In the genomic region with DNA sequence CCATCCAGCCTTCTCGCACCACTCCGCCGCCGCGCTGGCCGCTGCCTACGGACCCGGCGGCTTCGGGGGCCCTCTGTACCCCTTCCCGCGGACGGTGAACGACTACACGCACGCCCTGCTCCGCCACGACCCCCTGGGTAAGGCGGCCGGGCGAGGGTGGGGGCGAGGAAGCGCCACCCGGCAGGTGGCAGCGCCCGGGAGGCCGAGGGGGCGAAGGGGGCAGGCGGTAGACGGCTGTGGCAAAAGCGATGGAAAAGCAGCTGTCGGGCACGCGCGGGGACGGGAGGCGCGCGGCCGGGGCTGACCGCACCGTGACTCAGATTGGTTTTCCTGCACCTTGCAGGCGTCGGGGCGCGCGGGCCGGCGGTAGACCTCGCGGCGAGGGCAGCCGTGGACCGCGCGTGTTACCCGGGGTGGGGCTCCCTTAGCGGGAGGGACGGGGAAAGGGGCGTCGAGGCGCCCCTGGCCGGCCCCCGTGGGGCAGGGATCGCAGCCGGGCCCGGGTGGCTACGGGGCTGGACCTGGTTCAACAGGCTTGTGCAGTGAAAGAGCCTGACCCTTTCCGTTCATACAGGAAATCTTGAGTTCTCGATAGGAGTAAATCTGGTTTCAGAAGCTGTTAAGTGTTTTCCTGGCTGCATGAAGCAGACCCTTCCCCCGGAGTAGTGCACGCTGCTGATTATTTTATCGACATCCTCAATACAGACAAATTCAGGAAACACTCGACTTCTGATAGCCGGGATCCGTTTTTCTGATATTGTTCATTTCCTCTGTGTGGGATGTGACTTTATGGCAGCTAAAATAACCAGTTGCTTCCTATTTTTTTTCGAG, we compare ENCODE assay signal across 8 cellular contexts. TPM values are rescaled to one million over a fixed set of nuclear protein-coding genes. Genes with fewer than 3 reads are reported as not detected.
DNase-seq lines count a peak whose midpoint lies in the region; ATAC-seq and TF ChIP-seq lines count a peak whose summit lies in the region.

No MANE protein-coding gene starts in this region.

- CTCF ChIA-PET in RWPE1 (lab: Yijun Ruan, JAX): interaction anchor here (0.6 kb wide), 1 partner anchor 40 kb away, joined by 3 read pairs; no protein-coding TSS in a partner anchor

- no peaks in the 10 kb centered on the region for H3K79me2 ChIP-seq in parathyroid adenoma

- DNase-seq in HFF-Myc (ENCODE audit: extremely low read depth, low read depth): no peak
- DNase-seq in RWPE1 (ENCODE audit: low spot score): peak; percentile 52
- DNase-seq in activated gamma-delta T cell treated with anti-CD3 and anti-CD28 coated beads, Interleukin-2, amount 50 U/mL, for 16 hours (ENCODE audit: low read depth): peak; percentile 41
- DNase-seq in Right ventricle myocardium inferior (ENCODE audit: missing footprints): peak; percentile 88
- DNase-seq in RKO (ENCODE audit: low spot score): no peak
- DNase-seq in effector CD8-positive, alpha-beta T cell (lab: John Stamatoyannopoulos, UW): no peak

- H3K27me3 ChIP-seq in BLaER1 (peaks cover 50% of the 10 kb centered on the region), parathyroid adenoma (ENCODE audit: control insufficient read depth, insufficient read depth, low read length) (peaks cover 10% of the 10 kb centered on the region)

- peak overlapping the region; percentile 94 for H3K27ac ChIP-seq in BLaER1
- H3K27ac ChIP-seq in RWPE1: 0 out of 2 replicates have a peak overlapping the region, but pooled peaks have one; percentile 20
- H3K27ac ChIP-seq in parathyroid adenoma: peak overlapping the region; percentile 39

- H3K9ac ChIP-seq in BLaER1 (peak overlapping the region; percentile 87), parathyroid adenoma (no peak overlapping the region)

- peaks cover 13% of the 10 kb centered on the region for H3K9me3 ChIP-seq in BLaER1
- no peaks in the 10 kb centered on the region for H3K9me3 ChIP-seq in parathyroid adenoma (ENCODE audit: control insufficient read depth, low read length)

- H3K4me2 ChIP-seq in BLaER1 (peak overlapping the region; percentile 91), parathyroid adenoma (ENCODE audit: low read length) (peak overlapping the region; percentile 45)

- H3K4me3 ChIP-seq in BLaER1 (peak overlapping the region; percentile 84), HFF-Myc (replicated peaks; ENCODE audit: low read depth, low read length) (peak overlapping the region; percentile 80), parathyroid adenoma (ENCODE audit: low read depth, low read length) (peak overlapping the region; percentile 50)

- ATAC-seq in Right ventricle myocardium inferior: peak; percentile 14

- intact Hi-C loops in Right ventricle myocardium inferior (cut with DNase I): loop anchor here (1.0 to 5.0 kb wide), 3 partner anchors 66 to 127 kb away; a partner anchor contains a TSS

- H3K36me3 ChIP-seq in BLaER1: peaks cover 17% of the 10 kb centered on the region
- H3K36me3 ChIP-seq in parathyroid adenoma (ENCODE audit: control insufficient read depth, insufficient read depth, low read length): no peaks in the 10 kb centered on the region

- TF ChIP-seq CTCF in HFF-Myc (IDR thresholded peaks at IDR 0.05; ENCODE audit: low read depth, low read length, missing control alignments): no peak
- no peak for TF ChIP-seq CTCF in RWPE1 (conservative IDR thresholded peaks at IDR 0.05; ENCODE audit: low read depth)
- TF ChIP-seq CTCF in parathyroid adenoma (IDR thresholded peaks at IDR 0.05): no peak

- H3K4me1 ChIP-seq in BLaER1: peaks cover 33% of the 10 kb centered on the region
- H3K4me1 ChIP-seq in parathyroid adenoma: no peaks in the 10 kb centered on the region

- H2AFZ ChIP-seq in parathyroid adenoma: peak overlapping the region; percentile 86

- H4K20me1 ChIP-seq in BLaER1: peaks cover 7% of the 10 kb centered on the region; the same call in 1 of the 2 replicates

- POLR2A ChIA-PET in RWPE1 (lab: Yijun Ruan, JAX; ENCODE audit: low non-redundant PET): no interaction called here

RNA-seq across cellular contexts. Expression of a gene that starts 0.7 kb away (rescaled TPM):
- 2.6 TPM for total RNA-seq in Right ventricle myocardium inferior

Comparison
In these comparisons a context has a peak if more than half of its experiments do, and no peak if none do; other contexts are left out.
1. H3K27ac ChIP-seq: peak in every context shown above with its lines; median percentile 94 in BLaER1; 39 in parathyroid adenoma; 20 in RWPE1.
2. DNase-seq: peak in RWPE1 (single experiment), activated gamma-delta T cell treated with anti-CD3 and anti-CD28 coated beads, Interleukin-2, amount 50 U/mL, for 16 hours (single experiment) and Right ventricle myocardium inferior (single experiment); none in HFF-Myc (single experiment), RKO (single experiment) and effector CD8-positive, alpha-beta T cell (single experiment).
3. Peak in every context shown above with its lines, with median percentiles within 50 percentile points of each other: H3K4me3 ChIP-seq.